ENCODE assay signal across 1 cellular context in the genomic region with DNA sequence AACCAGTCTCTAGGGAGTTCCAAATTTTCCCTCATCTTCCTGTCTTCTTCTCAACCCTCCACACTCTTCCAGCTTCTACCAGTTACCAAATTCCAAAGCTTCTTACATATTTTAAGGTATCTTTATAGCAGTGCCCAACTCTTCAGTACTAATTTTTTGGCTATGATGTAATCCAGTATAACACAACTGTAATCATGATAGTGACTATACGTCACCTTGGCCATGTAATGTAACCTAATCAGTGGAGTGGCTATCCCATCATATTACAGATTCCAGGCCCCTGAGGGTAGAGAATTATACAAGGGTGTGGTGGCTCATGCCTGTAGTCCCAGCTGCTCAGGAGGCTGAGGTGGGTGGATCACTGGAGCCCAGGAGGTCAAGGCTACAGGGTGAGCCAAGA.
TF ChIP-seq lines count a peak whose summit lies in the region.

No MANE protein-coding gene starts in this region.

TF ChIP-seq in HEK293, 187 proteins besides CTCF, POLR2A, EP300 and RAD21 (continued from another document):
- TF ChIP-seq SETDB1 (IDR thresholded peaks at IDR 0.05; ENCODE audit: insufficient read length, low read length) (no peak), SALL2 (tag by site-specific recombination; IDR thresholded peaks at IDR 0.05; ENCODE audit: borderline replicate concordance) (no peak)
- TF ChIP-seq, protein P1, sequence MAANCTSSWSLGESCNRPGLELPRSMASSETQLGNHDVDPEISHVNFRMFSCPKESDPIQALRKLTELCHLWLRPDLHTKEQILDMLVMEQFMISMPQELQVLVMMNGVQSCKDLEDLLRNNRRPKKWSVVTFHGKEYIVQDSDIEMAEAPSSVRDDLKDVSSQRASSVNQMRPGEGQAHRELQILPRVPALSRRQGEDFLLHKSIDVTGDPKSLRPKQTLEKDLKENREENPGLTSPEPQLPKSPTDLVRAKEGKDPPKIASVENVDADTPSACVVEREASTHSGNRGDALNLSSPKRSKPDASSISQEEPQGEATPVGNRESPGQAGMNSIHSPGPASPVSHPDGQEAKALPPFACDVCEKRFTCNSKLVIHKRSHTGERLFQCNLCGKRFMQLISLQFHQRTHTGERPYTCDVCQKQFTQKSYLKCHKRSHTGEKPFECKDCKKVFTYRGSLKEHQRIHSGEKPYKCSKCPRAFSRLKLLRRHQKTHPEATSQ (tag by site-specific recombination; IDR thresholded peaks at IDR 0.05) = no peak
TF ChIP-seq in HEK293: peak in this region for 23.
